1 cellular context compared by ENCODE assay signal in genomic region chr1:8878448-8879347, GRCh38.
TF ChIP-seq lines count a peak whose summit lies in the region.

ENO1 (minus strand) TSS chr1:8878686; CDS start chr1:8874908, 3,778 bp downstream.

TF ChIP-seq in A549, 52 proteins besides CTCF, POLR2A, EP300 and RAD21 (continued from another document):
- 0 out of 2 replicates have a peak, but pooled peaks have one; percentile 21 for TF ChIP-seq RARB (CRISPR knock-in tag; IDR thresholded peaks at IDR 0.05)
- TF ChIP-seq FOSL2 (IDR thresholded peaks at IDR 0.05) = no peak
- peak; percentile 49; the same call in 1 of the 2 replicates for TF ChIP-seq FOSL2 (CRISPR knock-in tag; IDR thresholded peaks at IDR 0.05)
- TF ChIP-seq CBX8 (IDR thresholded peaks at IDR 0.05) = no peak
- no peak for TF ChIP-seq ZC3H11A (IDR thresholded peaks at IDR 0.05)
- TF ChIP-seq PBX3 (IDR thresholded peaks at IDR 0.05) = peak; percentile 97
- peak; percentile 22; the same call in 1 of the 2 replicates for TF ChIP-seq ZSCAN20 (CRISPR knock-in tag; IDR thresholded peaks at IDR 0.05)
- peak; percentile 79; the same call in 1 of the 2 replicates for TF ChIP-seq RNF2 (IDR thresholded peaks at IDR 0.05; ENCODE audit: borderline replicate concordance, low read depth)
- TF ChIP-seq E2F6 (IDR thresholded peaks at IDR 0.05; ENCODE audit: borderline replicate concordance, low read depth) = peak; percentile 90
TF ChIP-seq in A549: peak in this region for 21.
